Comparison of ENCODE assay signal across 17 cellular contexts in genomic region chr14:75299576-75299975, GRCh38. TPM values are rescaled to one million over a fixed set of nuclear protein-coding genes. Genes with fewer than 3 reads are reported as not detected.
DNase-seq lines count a peak whose midpoint lies in the region; ATAC-seq and TF ChIP-seq lines count a peak whose summit lies in the region.
"Had no signal": no experiment of that assay in that cellular context is flagged by ENCODE, and none has a peak within 500 bp of the region (broad histone marks: within the 10 kb centered on the region; RNA-seq: fewer than 3 reads in every experiment).

No MANE protein-coding gene starts in this region.

- 0 to 13% methylated on average over 1 of the region's 1 CpG for WGBS in gastroesophageal sphincter (ENCODE audit: low coverage in 1 of 2), 2 donors

- TF ChIP-seq CTCF in left ventricle myocardium inferior (IDR thresholded peaks at IDR 0.05; ENCODE audit: borderline replicate concordance) = no peak
- TF ChIP-seq CTCF in gastroesophageal sphincter (IDR thresholded peaks at IDR 0.05) = no peak
- no peak for TF ChIP-seq CTCF in vagina (IDR thresholded peaks at IDR 0.05)

- H3K27me3 ChIP-seq in left ventricle myocardium inferior (ENCODE audit: low read depth) (no peaks in the 10 kb centered on the region), gastroesophageal sphincter (no peaks in the 10 kb centered on the region), skeletal muscle tissue (ENCODE audit: control insufficient read depth in 3 of 3, insufficient read depth in 3 of 3, low read length in 3 of 3) (no peaks in the 10 kb centered on the region), vagina (no peaks in the 10 kb centered on the region)

- peaks cover 45% of the 10 kb centered on the region for H3K4me1 Mint-ChIP-seq in activated CD4-positive, alpha-beta T cell treated with anti-CD3 and anti-CD28 coated beads for 36 hours
- peaks cover 40% of the 10 kb centered on the region for H3K4me1 Mint-ChIP-seq in activated CD8-positive, alpha-beta T cell treated with anti-CD3 and anti-CD28 coated beads, Interleukin-2, amount 10 ng/mL, durations not matched to agents 7 days and 5 days (ENCODE audit: low read depth)

- ATAC-seq in Right ventricle myocardium superior (ENCODE audit: poor library complexity) (no peak), gastroesophageal sphincter (no peak), GM19324 (IDR thresholded peaks at IDR 0.05; ENCODE audit: low FRiP score, unreplicated experiment) (no peak)
- no peak for ATAC-seq in activated CD4-positive, alpha-beta T cell treated with anti-CD3 and anti-CD28 coated beads for 36 hours
- ATAC-seq in activated CD8-positive, alpha-beta T cell treated with anti-CD3 and anti-CD28 coated beads, Interleukin-2, amount 10 ng/mL, durations not matched to agents 7 days and 5 days = no peak
- ATAC-seq: activated CD8-positive, alpha-beta T cell treated with anti-CD3 and anti-CD28 coated beads for 36 hours; activated T-cell treated with anti-CD3 and anti-CD28 coated beads, Interleukin-2, amount 50 U/mL, for 4 hours; left colon had no signal

- DNase-seq in left ventricle myocardium inferior (no peak), Right ventricle myocardium superior (no peak), vagina (ENCODE audit: extremely low spot score in 2 of 2) (no peak)
- DNase-seq in activated CD4-positive, alpha-beta T cell treated with anti-CD3 and anti-CD28 coated beads for 36 hours = no peak
- no peak for DNase-seq in activated CD8-positive, alpha-beta T cell treated with anti-CD3 and anti-CD28 coated beads, Interleukin-2, amount 10 ng/mL, durations not matched to agents 7 days and 5 days
- DNase-seq: 8988T; activated CD8-positive, alpha-beta T cell treated with anti-CD3 and anti-CD28 coated beads for 36 hours; activated naive CD4-positive, alpha-beta T cell treated with Interleukin-2 at 50 U/mL for 16 hours; activated T-cell treated with anti-CD3 and anti-CD28 coated beads, Interleukin-2, amount 50 U/mL, for 4 hours; erythroblast; left colon; NCI-H524 treated with DMSO at 0.1 percent for 48 hours; RPMI8226; T-helper 9 cell had no signal

- H3K27ac ChIP-seq in left ventricle myocardium inferior (replicated peaks) (peak overlapping the region; percentile 54), gastroesophageal sphincter (peak overlapping the region in 3 of 4 donors; percentile 70 to 96 (median 81)), skeletal muscle tissue (ENCODE audit: low read depth, low read length) (peak overlapping the region; percentile 45), vagina (peak overlapping the region; percentile 38)

- POLR2A ChIA-PET in activated CD4-positive, alpha-beta T cell treated with anti-CD3 and anti-CD28 coated beads for 36 hours (lab: Charles Lee) = no interaction called here
- POLR2A ChIA-PET in activated CD8-positive, alpha-beta T cell treated with anti-CD3 and anti-CD28 coated beads, Interleukin-2, amount 10 ng/mL, durations not matched to agents 7 days and 5 days (lab: Charles Lee) = no interaction called here

- H3K27ac Mint-ChIP-seq in activated CD4-positive, alpha-beta T cell treated with anti-CD3 and anti-CD28 coated beads for 36 hours = no peak overlapping the region
- H3K27ac Mint-ChIP-seq in activated CD8-positive, alpha-beta T cell treated with anti-CD3 and anti-CD28 coated beads, Interleukin-2, amount 10 ng/mL, durations not matched to agents 7 days and 5 days = no peak overlapping the region
- H3K27ac Mint-ChIP-seq: activated CD8-positive, alpha-beta T cell treated with anti-CD3 and anti-CD28 coated beads for 36 hours had no signal

- no peak overlapping the region for H3K9ac ChIP-seq in skeletal muscle tissue (ENCODE audit: low read depth in 1 of 3, low read length in 3 of 3)

- H3K36me3 Mint-ChIP-seq in activated CD4-positive, alpha-beta T cell treated with anti-CD3 and anti-CD28 coated beads for 36 hours (ENCODE audit: low read depth) = no peaks in the 10 kb centered on the region
- H3K36me3 Mint-ChIP-seq in activated CD8-positive, alpha-beta T cell treated with anti-CD3 and anti-CD28 coated beads, Interleukin-2, amount 10 ng/mL, durations not matched to agents 7 days and 5 days (ENCODE audit: low read depth) = no peaks in the 10 kb centered on the region

- TF ChIP-seq POLR2A in gastroesophageal sphincter (IDR thresholded peaks at IDR 0.05) (no peak), vagina (IDR thresholded peaks at IDR 0.05) (no peak)

- H3K27me3 Mint-ChIP-seq in activated CD4-positive, alpha-beta T cell treated with anti-CD3 and anti-CD28 coated beads for 36 hours = no peaks in the 10 kb centered on the region
- peaks cover 2% of the 10 kb centered on the region for H3K27me3 Mint-ChIP-seq in activated CD8-positive, alpha-beta T cell treated with anti-CD3 and anti-CD28 coated beads, Interleukin-2, amount 10 ng/mL, durations not matched to agents 7 days and 5 days (ENCODE audit: low read depth)

- intact Hi-C loops in left ventricle myocardium inferior (cut with micrococcal nuclease) = loop anchor here (5.0 kb wide), 1 partner anchor 157 kb away; no protein-coding TSS in a partner anchor
- intact Hi-C loops in Right ventricle myocardium superior (cut with DNase I) = no loop called here
- intact Hi-C loops in vagina (cut with DNase I) = no loop called here
- intact Hi-C loops in activated CD4-positive, alpha-beta T cell treated with anti-CD3 and anti-CD28 coated beads for 36 hours (cut with DNase I, micrococcal nuclease) = loop anchor here in 1 of 2 experiments (10.0 kb wide), 1 partner anchor 355 kb away; no protein-coding TSS in a partner anchor

- no peaks in the 10 kb centered on the region for H3K9me3 Mint-ChIP-seq in activated CD4-positive, alpha-beta T cell treated with anti-CD3 and anti-CD28 coated beads for 36 hours (ENCODE audit: low read depth)
- no peaks in the 10 kb centered on the region for H3K9me3 Mint-ChIP-seq in activated CD8-positive, alpha-beta T cell treated with anti-CD3 and anti-CD28 coated beads, Interleukin-2, amount 10 ng/mL, durations not matched to agents 7 days and 5 days (ENCODE audit: insufficient read depth)
- H3K9me3 Mint-ChIP-seq: activated T-cell treated with anti-CD3 and anti-CD28 coated beads, Interleukin-2, amount 50 U/mL, for 4 hours had no signal

- H3K9me3 ChIP-seq in left ventricle myocardium inferior (replicated peaks) (no peaks in the 10 kb centered on the region), gastroesophageal sphincter (no peaks in the 10 kb centered on the region), skeletal muscle tissue (ENCODE audit: control insufficient read depth in 3 of 3, low read length in 3 of 3) (no peaks in the 10 kb centered on the region), vagina (no peaks in the 10 kb centered on the region)

- CTCF ChIA-PET in activated CD4-positive, alpha-beta T cell treated with anti-CD3 and anti-CD28 coated beads for 36 hours (lab: Charles Lee) = interaction anchor here (0.7 to 13.1 kb wide), 4 partner anchors 46 to 238 kb away, joined by 3 to 221 read pairs (median 64); partner anchors contain the start of gene NEK9
- CTCF ChIA-PET in activated CD8-positive, alpha-beta T cell treated with anti-CD3 and anti-CD28 coated beads, Interleukin-2, amount 10 ng/mL, durations not matched to agents 7 days and 5 days (lab: Charles Lee) = interaction anchor here (1.5 to 13.6 kb wide), 4 partner anchors 157 to 189 kb away, joined by 5 to 216 read pairs (median 79); partner anchors contain the start of gene NEK9

- H3K36me3 ChIP-seq in left ventricle myocardium inferior = no peaks in the 10 kb centered on the region
- no peaks in the 10 kb centered on the region for H3K36me3 ChIP-seq in gastroesophageal sphincter
- H3K36me3 ChIP-seq in skeletal muscle tissue (ENCODE audit: control insufficient read depth in 3 of 3, insufficient read depth in 3 of 3, low read length in 3 of 3) = no peaks in the 10 kb centered on the region
- no peaks in the 10 kb centered on the region for H3K36me3 ChIP-seq in vagina

- no peak for TF ChIP-seq EP300 in gastroesophageal sphincter (IDR thresholded peaks at IDR 0.05)

- H3K4me1 ChIP-seq in left ventricle myocardium inferior (peaks cover 24% of the 10 kb centered on the region), gastroesophageal sphincter (peaks cover 0 to 32% (median 17%) of the 10 kb centered on the region in 3 donors), skeletal muscle tissue (ENCODE audit: control insufficient read depth in 3 of 3, insufficient read depth in 3 of 3, low read length in 3 of 3) (peaks cover 16 to 22% (median 17%) of the 10 kb centered on the region in 3 donors), vagina (peaks cover 27% of the 10 kb centered on the region)

- no peak overlapping the region for H3K4me3 Mint-ChIP-seq in activated CD4-positive, alpha-beta T cell treated with anti-CD3 and anti-CD28 coated beads for 36 hours
- H3K4me3 Mint-ChIP-seq in activated CD8-positive, alpha-beta T cell treated with anti-CD3 and anti-CD28 coated beads, Interleukin-2, amount 10 ng/mL, durations not matched to agents 7 days and 5 days = no peak overlapping the region
- H3K4me3 Mint-ChIP-seq: activated CD8-positive, alpha-beta T cell treated with anti-CD3 and anti-CD28 coated beads for 36 hours; activated T-cell treated with anti-CD3 and anti-CD28 coated beads, Interleukin-2, amount 50 U/mL, for 4 hours had no signal

- H3K4me3 ChIP-seq in left ventricle myocardium inferior = no peak overlapping the region
- no peak overlapping the region for H3K4me3 ChIP-seq in gastroesophageal sphincter
- H3K4me3 ChIP-seq in skeletal muscle tissue (ENCODE audit: low read length in 3 of 3) = no peak overlapping the region
- no peak overlapping the region for H3K4me3 ChIP-seq in vagina

RNA-seq across cellular contexts. Expression of gene FOS, which starts 20.9 kb away (rescaled TPM):
- total RNA-seq in left ventricle myocardium inferior = 9.7 TPM
- total RNA-seq in Right ventricle myocardium superior = 11.9 TPM
- 100 to 1,000 TPM in 3 of 4 donors, 10 to 100 TPM in 1; 78.0 to 286 (median 179) TPM for total RNA-seq in gastroesophageal sphincter
- 134 TPM for total RNA-seq in skeletal muscle tissue
- 884 TPM for total RNA-seq in vagina
- 10 to 100 TPM; 16.0 to 21.1 TPM for total RNA-seq in activated CD4-positive, alpha-beta T cell treated with anti-CD3 and anti-CD28 coated beads for 36 hours
- total RNA-seq in activated CD8-positive, alpha-beta T cell treated with anti-CD3 and anti-CD28 coated beads, Interleukin-2, amount 10 ng/mL, durations not matched to agents 7 days and 5 days = 100 to 1,000 TPM; 201 to 219 TPM
